10 cellular contexts compared by ENCODE assay signal in genomic region chr3:195250473-195251251, GRCh38. TPM values are rescaled to one million over a fixed set of nuclear protein-coding genes. Genes with fewer than 3 reads are reported as not detected.
DNase-seq lines count a peak whose midpoint lies in the region; ATAC-seq, FAIRE-seq and TF ChIP-seq lines count a peak whose summit lies in the region.
"Had no signal": no experiment of that assay in that cellular context is flagged by ENCODE, and none has a peak within 500 bp of the region (broad histone marks: within the 10 kb centered on the region; RNA-seq: fewer than 3 reads in every experiment).

No MANE protein-coding gene starts in this region.

- RAD21 ChIA-PET in GM12878 (lab: Charles Lee; ENCODE audit: unreplicated experiment) = interaction anchor here (0.7 to 4.8 kb wide), 19 partner anchors 8 to 578 kb away, joined by 3 to 67 read pairs (median 3); partner anchors contain the start of gene LSG1

- H3K4ac ChIP-seq in IMR-90 (ENCODE audit: low read depth, low read length) = no peak overlapping the region

- CTCF ChIA-PET in IMR-90 (lab: Yijun Ruan, JAX) = interaction anchor here (1.5 kb wide), 1 partner anchor 12 kb away, joined by 4 read pairs; no protein-coding TSS in a partner anchor
- CTCF ChIA-PET in GM12878 (lab: Yijun Ruan, JAX) = interaction anchor here (0.9 to 5.3 kb wide), 12 partner anchors 11 to 579 kb away, joined by 3 to 33 read pairs (median 6); partner anchors contain the start of gene LSG1

- no peaks in the 10 kb centered on the region for H3K9me3 Mint-ChIP-seq in progenitor cell of endocrine pancreas (ENCODE audit: low read depth)

- H3K27me3 ChIP-seq in BLaER1 (no peaks in the 10 kb centered on the region), IMR-90 (ENCODE audit: control insufficient read depth, insufficient read depth, low read length) (no peaks in the 10 kb centered on the region), GM12878 (replicated peaks in 1 of 2; ENCODE audit: control insufficient read depth in 2 of 2, insufficient read depth in 2 of 2, low read length in 1 of 2) (no peaks in the 10 kb centered on the region)

- no peak overlapping the region for H4K91ac ChIP-seq in IMR-90 (ENCODE audit: insufficient read depth, low read depth, low read length)

- H3K23ac ChIP-seq in IMR-90 (ENCODE audit: low read depth, low read length) = peak overlapping the region; percentile 5; the same call in 1 of the 2 replicates

- no peaks in the 10 kb centered on the region for H3K4me1 Mint-ChIP-seq in progenitor cell of endocrine pancreas (ENCODE audit: low read depth)

- WGBS in IMR-90 (ENCODE audit: extremely low coverage in 2 of 2, insufficient read length in 1 of 2), 2 experiments = 78% methylated on average over 7 of the region's 14 CpGs; no CpG with 5 or more reads in 1 of the 2 experiments
- WGBS in GM12878 (ENCODE audit: insufficient coverage, insufficient replicate concordance, low lambda C conversion rate, missing lambda C conversion rate) = 67% methylated on average over 14 of the region's 14 CpGs
- WGBS in lower leg skin, 2 donors = 53 to 69% methylated on average over 14 of the region's 14 CpGs

- 0 out of 2 replicates have a peak overlapping the region, but pooled peaks have one; percentile 43 for H2AK5ac ChIP-seq in IMR-90 (ENCODE audit: low read depth, low read length)

- ATAC-seq in IMR-90 (ENCODE audit: low read depth) = no peak
- peak; percentile 76 for ATAC-seq in GM12878
- no peak for ATAC-seq in GM21529 (IDR thresholded peaks at IDR 0.05; ENCODE audit: unreplicated experiment)
- ATAC-seq in GM18907 (IDR thresholded peaks at IDR 0.05; ENCODE audit: unreplicated experiment) = no peak

- SMC1A ChIA-PET in GM12878 (lab: Charles Lee; ENCODE audit: uncharacterized antibody, unreplicated experiment) = interaction anchor here (1.0 to 7.3 kb wide), 13 partner anchors 10 to 568 kb away, joined by 3 to 70 read pairs (median 6); no protein-coding TSS in a partner anchor

- no peak overlapping the region for H3K14ac ChIP-seq in IMR-90 (replicated peaks; ENCODE audit: low read depth, low read length)

- POLR2A ChIA-PET in IMR-90 (lab: Charles Lee; ENCODE audit: unreplicated experiment) = no interaction called here
- POLR2A ChIA-PET in GM12878 (lab: Charles Lee) = interaction anchor here (0.7 to 4.7 kb wide), 8 partner anchors 46 to 804 kb away, joined by 3 to 43 read pairs (median 3); no protein-coding TSS in a partner anchor

- in situ Hi-C loops in IMR-90 (cut with MboI; ENCODE audit: low sequenced_read_pairs) = loop anchor here (10.0 kb wide), 1 partner anchor 136 kb away; no protein-coding TSS in a partner anchor
- in situ Hi-C loops in GM12878 (cut with MboI) = loop anchor here (10.0 kb wide), 1 partner anchor 916 kb away; no protein-coding TSS in a partner anchor

- peaks cover 14 to 64% of the 10 kb centered on the region in 2 experiments for H3K79me1 ChIP-seq in IMR-90 (ENCODE audit: low read depth in 1 of 2, low read length in 2 of 2)

- no peak overlapping the region for H3K56ac ChIP-seq in IMR-90 (ENCODE audit: extremely low read depth, insufficient read depth, low read length)

- H3K36me3 Mint-ChIP-seq in progenitor cell of endocrine pancreas (ENCODE audit: insufficient read depth) = peaks cover 4% of the 10 kb centered on the region

- TF ChIP-seq RAD21 in IMR-90 (IDR thresholded peaks at IDR 0.05; ENCODE audit: low read length) (peak; percentile 30; the same call in 1 of the 2 replicates), GM12878 (IDR thresholded peaks at IDR 0.05; ENCODE audit: insufficient read depth, low read depth, low read length) (peak; percentile 55)

- peak; percentile 84 for FAIRE-seq in GM12878 (lab: Jason Lieb, UNC)

- H3K27ac Mint-ChIP-seq in progenitor cell of endocrine pancreas = no peak overlapping the region

- peaks cover 53% of the 10 kb centered on the region for H4K20me1 ChIP-seq in BLaER1
- H4K20me1 ChIP-seq in IMR-90 (ENCODE audit: insufficient read depth, low read length) = peaks cover 10% of the 10 kb centered on the region
- no peaks in the 10 kb centered on the region for H4K20me1 ChIP-seq in GM12878 (ENCODE audit: control insufficient read depth, insufficient read depth)

- no peak for TF ChIP-seq EP300 in GM12878 (IDR thresholded peaks at IDR 0.05; ENCODE audit: borderline replicate concordance in 1 of 2, control insufficient read depth in 1 of 2, low read depth in 2 of 2, low read length in 2 of 2)

- dilution Hi-C loops in IMR-90 (cut with HindIII; ENCODE audit: low sequenced_read_pairs, unreplicated experiment) = no loop called here

- H2AFZ ChIP-seq in IMR-90 (replicated peaks; ENCODE audit: low read length, poor library complexity) (no peak overlapping the region), GM12878 (ENCODE audit: control insufficient read depth, low read depth, low read length) (peak overlapping the region; percentile 29)

- H3K4me2 ChIP-seq in BLaER1 (peak overlapping the region; percentile 65), IMR-90 (ENCODE audit: low read depth, low read length) (no peak overlapping the region), GM12878 (ENCODE audit: control insufficient read depth, insufficient read depth) (peak overlapping the region; percentile 51)

- H3K9me3 ChIP-seq in BLaER1 = peaks cover 10% of the 10 kb centered on the region
- no peaks in the 10 kb centered on the region for H3K9me3 ChIP-seq in IMR-90 (ENCODE audit: control insufficient read depth, insufficient read depth, low read length)
- no peaks in the 10 kb centered on the region for H3K9me3 ChIP-seq in GM12878 (replicated peaks; ENCODE audit: control insufficient read depth, insufficient read depth, low read length)

- H3K36me3 ChIP-seq in BLaER1 = peaks cover 26% of the 10 kb centered on the region
- H3K36me3 ChIP-seq in IMR-90 (ENCODE audit: control insufficient read depth, insufficient read depth, low read length) = no peaks in the 10 kb centered on the region; the same call in 1 of the 2 replicates
- H3K36me3 ChIP-seq in GM12878 (ENCODE audit: control insufficient read depth in 2 of 2, insufficient read depth in 2 of 2, low read length in 1 of 2) = no peaks in the 10 kb centered on the region

- H3K9me1 ChIP-seq in IMR-90 (ENCODE audit: insufficient read depth, low read length) = peaks cover 6% of the 10 kb centered on the region

- TF ChIP-seq CTCF in IMR-90 (conservative IDR thresholded peaks at IDR 0.05; ENCODE audit: low read depth, low read length) = peak; percentile 20; the same call in 1 of the 2 replicates
- TF ChIP-seq CTCF in GM12878 (IDR thresholded peaks at IDR 0.05 in 2 of 3, conservative IDR thresholded peaks at IDR 0.05 in 1 of 3; ENCODE audit: control insufficient read depth in 2 of 3, extremely low read depth in 1 of 3, insufficient read depth in 1 of 3, low read depth in 3 of 3, low read length in 3 of 3) = peak; percentile 39 to 60 (median 42); a peak in 5 of 6 replicates
- TF ChIP-seq CTCF in lower leg skin (IDR thresholded peaks at IDR 0.05) = no peak
- TF ChIP-seq CTCF in progenitor cell of endocrine pancreas (IDR thresholded peaks at IDR 0.05; ENCODE audit: unreplicated experiment) = no peak

- no peak overlapping the region for H2BK120ac ChIP-seq in IMR-90 (ENCODE audit: low read depth, low read length)

- H3K4me3 ChIP-seq in BLaER1 (no peak overlapping the region), IMR-90 (ENCODE audit: insufficient read depth, low read depth, low read length) (no peak overlapping the region), GM12878 (no peak overlapping the region), lower leg skin (ENCODE audit: low read depth, poor library complexity, severe bottlenecking) (no peak overlapping the region)

- DNase-seq in IMR-90 (no peak), GM12878 (ENCODE audit: low read depth, low spot score) (no peak), lower leg skin (ENCODE audit: low spot score in 2 of 2) (peak; percentile 16 to 75), progenitor cell of endocrine pancreas (ENCODE audit: low spot score, unreplicated experiment) (no peak), NCI-H82 treated with DMSO at 0.1 percent for 48 hours (lab: John Stamatoyannopoulos, UW; ENCODE audit: unreplicated experiment) (no peak)
- DNase-seq: activated naive CD4-positive, alpha-beta T cell treated with Interleukin-2 at 50 U/mL for 16 hours; nucleus accumbens had no signal

- H3K4me3 Mint-ChIP-seq in progenitor cell of endocrine pancreas (ENCODE audit: low read depth) = no peak overlapping the region

- no peak overlapping the region for H4K5ac ChIP-seq in IMR-90 (ENCODE audit: low read depth, low read length)

- H2BK5ac ChIP-seq in IMR-90 (ENCODE audit: low read depth, low read length, poor library complexity, severe bottlenecking) = no peak overlapping the region

- no peak overlapping the region for H2BK15ac ChIP-seq in IMR-90 (ENCODE audit: low read depth, low read length)

- intact Hi-C loops in IMR-90 (cut with micrococcal nuclease) = loop anchor here (10.0 kb wide), 1 partner anchor 96 kb away; no protein-coding TSS in a partner anchor
- intact Hi-C loops in GM12878 (cut with micrococcal nuclease; ENCODE audit: unreplicated experiment) = no loop called here
- intact Hi-C loops in lower leg skin (cut with DNase I; ENCODE audit: low total_unique reads) = loop anchor here (10.0 kb wide), 1 partner anchor 146 kb away; no protein-coding TSS in a partner anchor

- H2AK9ac ChIP-seq in IMR-90 (replicated peaks; ENCODE audit: low read depth, low read length, poor library complexity) = no peak overlapping the region

- no peaks in the 10 kb centered on the region for H3K27me3 Mint-ChIP-seq in progenitor cell of endocrine pancreas

- TF ChIP-seq POLR2A in IMR-90 (IDR thresholded peaks at IDR 0.05; ENCODE audit: low read depth, low read length) (no peak), GM12878 (IDR thresholded peaks at IDR 0.05; ENCODE audit: low read depth, low read length) (no peak), lower leg skin (IDR thresholded peaks at IDR 0.05) (no peak)

- BruUV-seq in IMR-90 (replicated peaks; lab: Mats Ljungman, UMichigan) (no TSS peak), GM12878 (replicated peaks; lab: Mats Ljungman, UMichigan) (no TSS peak)

- H2BK20ac ChIP-seq in IMR-90 (ENCODE audit: low read depth, low read length) = no peak overlapping the region

- H4K8ac ChIP-seq in IMR-90 (ENCODE audit: low read depth in 2 of 2, low read length in 2 of 2) = no peak overlapping the region

- H3K27ac ChIP-seq in BLaER1 (no peak overlapping the region), IMR-90 (ENCODE audit: insufficient read depth, low read length) (no peak overlapping the region), GM12878 (ENCODE audit: control insufficient read depth, insufficient read depth) (peak overlapping the region; percentile 23)

- H3K18ac ChIP-seq in IMR-90 (ENCODE audit: low read depth, low read length) = no peak overlapping the region

- H3K9ac ChIP-seq in BLaER1 (no peak overlapping the region), IMR-90 (ENCODE audit: low read depth, low read length) (no peak overlapping the region), GM12878 (ENCODE audit: control insufficient read depth, insufficient read depth, low read length) (no peak overlapping the region)

- H3K79me2 ChIP-seq in GM12878 (ENCODE audit: control insufficient read depth, insufficient read depth, low read length) = peaks cover 2% of the 10 kb centered on the region

- H3K4me1 ChIP-seq in BLaER1 (peaks cover 54% of the 10 kb centered on the region), IMR-90 (ENCODE audit: control insufficient read depth, insufficient read depth, low read length) (peaks cover 7% of the 10 kb centered on the region; the same call in 1 of the 2 replicates), GM12878 (ENCODE audit: control insufficient read depth, insufficient read depth, low read length) (peaks cover 25% of the 10 kb centered on the region)

RNA-seq across cellular contexts. Expression of gene XXYLT1, which starts 20.3 kb away (rescaled TPM):
- total RNA-seq in IMR-90 (2012; rRNA removed) (13.1 and 14.7 TPM in 2 replicates), GM12878 (2014; rRNA removed) (13.8 and 14.2 TPM in 2 replicates), GM12878 (2014; rRNA removed; fragmentation: Illumina TruSeq; extraction: Trizol) (7.0 and 8.4 TPM in 2 replicates), GM12878 (2021) (12.4 TPM in 2 replicates), lower leg skin (10 to 100 TPM in 3 of 4 donors, 1 to 10 TPM in 1; 9.7 to 30.1 (median 17.7) TPM), progenitor cell of endocrine pancreas (23.7 and 25.4 TPM in 2 replicates)
- polyA plus RNA-seq in IMR-90 (2012; rRNA removed) (18.1 and 18.6 TPM in 2 replicates), GM12878 (2011; rRNA removed) (4.7 and 7.4 TPM in 2 replicates), GM12878 (2014; fragmentation: Illumina TruSeq; extraction: Trizol) (8.4 and 9.0 TPM in 2 replicates), GM12878 (2014; fragmentation: Nextera tagmentation; extraction: Ambion mirVana) (1 to 10 TPM; 1.2 to 3.2 TPM), GM12878 (2014; rRNA removed) (10.7 and 12.1 TPM in 2 replicates), GM12878 (2016; fragmentation: Nextera tagmentation; extraction: Ambion mirVana) (10 to 100 TPM in 1 of 2 experiments, 1 to 10 TPM in 1; 9.7 to 11.2 TPM)
- polyA plus RNA-seq in IMR-90 (2012; cell fraction: cytosol; rRNA removed) = 11.0 and 16.4 TPM in 2 replicates
- 18.8 and 22.3 TPM in 2 replicates for polyA plus RNA-seq in IMR-90 (2012; cell fraction: nucleus; rRNA removed; ENCODE audit: low replicate concordance)
- total RNA-seq in GM12878 (2013; cell fraction: nucleolus; rRNA removed) = 3.3 and 6.3 TPM in 2 replicates
- polyA plus RNA-seq in GM12878 (2011; ENCODE audit: low read depth) = 2.3 TPM
- polyA plus RNA-seq in GM12878 (2011; cell fraction: cytosol; rRNA removed) = 8.5 and 11.3 TPM in 2 replicates
- 4.8 and 6.5 TPM in 2 replicates for polyA plus RNA-seq in GM12878 (2011; cell fraction: nucleus; rRNA removed)
- polyA plus RNA-seq in GM12878 (2012) = 3.9 and 4.2 TPM in 2 replicates
- 7.1 and 7.4 TPM in 2 replicates for polyA minus RNA-seq in GM12878 (2011; rRNA and poly(A)+ RNA removed)
- polyA minus RNA-seq in GM12878 (2011; cell fraction: cytosol; rRNA and poly(A)+ RNA removed) = 4.1 and 5.6 TPM in 2 replicates
- 5.8 and 10.0 TPM in 2 replicates for polyA minus RNA-seq in GM12878 (2011; cell fraction: nucleus; rRNA and poly(A)+ RNA removed)

Comparison
In these comparisons a context has a peak if more than half of its experiments do, and no peak if none do; other contexts are left out.
1. DNase-seq: peak in lower leg skin (2 of 2); none in IMR-90 (single experiment), GM12878 (single experiment), progenitor cell of endocrine pancreas (single experiment) and NCI-H82 treated with DMSO at 0.1 percent for 48 hours (single experiment).
2. CTCF ChIP-seq: peak in IMR-90 (single experiment) and GM12878 (3 of 3); none in lower leg skin (0 of 3) and progenitor cell of endocrine pancreas (single experiment).